23 cellular contexts compared by ENCODE assay signal in genomic region chr7:112092306-112093090, GRCh38.
"Had no signal": no experiment of that assay in that cellular context is flagged by ENCODE, and none has a peak within 500 bp of the region (broad histone marks: within the 10 kb centered on the region; RNA-seq: fewer than 3 reads in every experiment).

No MANE protein-coding gene starts in this region.

- H3K9me3 Mint-ChIP-seq: activated naive CD4-positive, alpha-beta T cell treated with anti-CD3 and anti-CD28 coated beads, Interleukin-2, amount 10 ng/mL, durations not matched to agents 7 days and 5 days; stimulated activated naive CD8-positive, alpha-beta T cell treated with anti-CD3 and anti-CD28 coated beads, Interleukin-15, amount 100 ng/mL, for 72 hours; T-cell had no signal

- H3K4me3 Mint-ChIP-seq: activated naive CD4-positive, alpha-beta T cell treated with anti-CD3 and anti-CD28 coated beads, Interleukin-2, amount 10 ng/mL, durations not matched to agents 7 days and 5 days; stimulated activated effector memory CD8-positive, alpha-beta T cell treated with anti-CD3 and anti-CD28 coated beads, Interleukin-12 subunit alpha, Interleukin-12 subunit beta, amount 100 ng/mL, for 72 hours; stimulated activated naive CD8-positive, alpha-beta T cell treated with anti-CD3 and anti-CD28 coated beads, Interleukin-15, amount 100 ng/mL, for 72 hours; T-cell had no signal

- H3K27ac Mint-ChIP-seq: activated naive CD4-positive, alpha-beta T cell treated with anti-CD3 and anti-CD28 coated beads, Interleukin-2, amount 10 ng/mL, durations not matched to agents 7 days and 5 days; stimulated activated effector memory CD8-positive, alpha-beta T cell treated with anti-CD3 and anti-CD28 coated beads, Interleukin-12 subunit alpha, Interleukin-12 subunit beta, amount 100 ng/mL, for 72 hours; stimulated activated naive CD8-positive, alpha-beta T cell treated with anti-CD3 and anti-CD28 coated beads, Interleukin-15, amount 100 ng/mL, for 72 hours; T-cell had no signal

- H3K4me3 ChIP-seq: cardiac muscle cell, suprapubic skin, tibial nerve had no signal

- H3K4me1 ChIP-seq: suprapubic skin, tibial nerve had no signal

- H3K36me3 Mint-ChIP-seq: activated naive CD4-positive, alpha-beta T cell treated with anti-CD3 and anti-CD28 coated beads, Interleukin-2, amount 10 ng/mL, durations not matched to agents 7 days and 5 days; stimulated activated effector memory CD8-positive, alpha-beta T cell treated with anti-CD3 and anti-CD28 coated beads, Interleukin-12 subunit alpha, Interleukin-12 subunit beta, amount 100 ng/mL, for 72 hours; T-cell had no signal

- FAIRE-seq: endothelial cell of umbilical vein, small intestine, urothelium cell line had no signal

- H3K27ac ChIP-seq: cardiac muscle cell, suprapubic skin, tibial nerve had no signal

- H3K36me3 ChIP-seq: cardiac muscle cell, suprapubic skin, tibial nerve had no signal

- H3K27me3 ChIP-seq: cardiac muscle cell, suprapubic skin, tibial nerve had no signal

- H3K4me1 Mint-ChIP-seq: activated naive CD4-positive, alpha-beta T cell treated with anti-CD3 and anti-CD28 coated beads, Interleukin-2, amount 10 ng/mL, durations not matched to agents 7 days and 5 days; stimulated activated effector memory CD8-positive, alpha-beta T cell treated with anti-CD3 and anti-CD28 coated beads, Interleukin-12 subunit alpha, Interleukin-12 subunit beta, amount 100 ng/mL, for 72 hours; stimulated activated naive CD8-positive, alpha-beta T cell treated with anti-CD3 and anti-CD28 coated beads, Interleukin-15, amount 100 ng/mL, for 72 hours; T-cell had no signal

- ATAC-seq: esophagus mucosa; sciatic nerve; stimulated activated effector memory CD8-positive, alpha-beta T cell treated with anti-CD3 and anti-CD28 coated beads, Interleukin-12 subunit alpha, Interleukin-12 subunit beta, amount 100 ng/mL, for 72 hours; stimulated activated naive CD8-positive, alpha-beta T cell treated with anti-CD3 and anti-CD28 coated beads, Interleukin-15, amount 100 ng/mL, for 72 hours; T-cell had no signal

- DNase-seq: activated CD4-positive, alpha-beta T cell treated with anti-CD3 and anti-CD28 coated beads for 1 hour; activated CD4-positive, alpha-beta T cell treated with anti-CD3 and anti-CD28 coated beads, Interleukin-2, amount 50 U/mL, for 48 hours; activated effector memory CD4-positive, alpha-beta T cell treated with anti-CD3 and anti-CD28 coated beads, Interleukin-2, amount 50 U/mL, for 16 hours; activated naive CD4-positive, alpha-beta T cell treated with anti-CD3 and anti-CD28 coated beads, Interleukin-2, amount 10 ng/mL, durations not matched to agents 7 days and 5 days; dermis blood vessel endothelial cell; effector memory CD4-positive, alpha-beta T cell; foreskin melanocyte; hippocampal formation; mesenchymal stem cell; occipital lobe; small intestine; stimulated activated CD4-positive, alpha-beta T cell treated with anti-CD3 and anti-CD28 coated beads, Interleukin-2, amount 100 ng/mL, for 24 hours; stimulated activated naive CD8-positive, alpha-beta T cell treated with anti-CD3 and anti-CD28 coated beads, Interleukin-15, amount 100 ng/mL, for 72 hours; T-cell; T-helper 9 cell had no signal
